21 cellular contexts compared by ENCODE assay signal in genomic region chr7:22712999-22713398, GRCh38. TPM values are rescaled to one million over a fixed set of nuclear protein-coding genes. Genes with fewer than 3 reads are reported as not detected.
DNase-seq lines count a peak whose midpoint lies in the region; ATAC-seq and TF ChIP-seq lines count a peak whose summit lies in the region.
"Had no signal": no experiment of that assay in that cellular context is flagged by ENCODE, and none has a peak within 500 bp of the region (broad histone marks: within the 10 kb centered on the region; RNA-seq: fewer than 3 reads in every experiment).

No MANE protein-coding gene starts in this region.

- no peak overlapping the region for H3K4me3 ChIP-seq in mucosa of descending colon
- H3K4me3 ChIP-seq: colonic mucosa had no signal

- no peaks in the 10 kb centered on the region for H3K36me3 ChIP-seq in mucosa of descending colon (ENCODE audit: low read depth)
- H3K36me3 ChIP-seq: brain microvascular endothelial cell, colonic mucosa had no signal

- DNase-seq in mucosa of descending colon (no peak), NCI-H2227 treated with DMSO at 0.1 percent for 48 hours (lab: John Stamatoyannopoulos, UW) (no peak), MV-4-11 (lab: John Stamatoyannopoulos, UW) (no peak), UCSD-AML1 (lab: John Stamatoyannopoulos, UW; ENCODE audit: unreplicated experiment) (no peak)
- DNase-seq: activated CD4-positive, alpha-beta T cell treated with anti-CD3 and anti-CD28 coated beads for 36 hours; activated CD8-positive, alpha-beta memory T cell treated with anti-CD3 and anti-CD28 coated beads, Interleukin-2, amount 10 ng/mL, durations not matched to agents 7 days and 5 days; brain microvascular endothelial cell; colonic mucosa; DND-41; KBM-7; NCI-H1092; NCI-H2029 treated with DMSO at 0.1 percent for 48 hours; NK-92 treated with Interleukin-12 subunit alpha and Interleukin-12 subunit beta, amount 100 ng/mL, for 24 hours; RPMI8226 had no signal

- no peaks in the 10 kb centered on the region for H3K4me1 ChIP-seq in mucosa of descending colon (ENCODE audit: low read depth)
- H3K4me1 ChIP-seq: colonic mucosa had no signal

- ATAC-seq in GM18907 (IDR thresholded peaks at IDR 0.05; ENCODE audit: unreplicated experiment) (peak; percentile 71), GM21717 (IDR thresholded peaks at IDR 0.05; ENCODE audit: unreplicated experiment) (peak; percentile 75), HG03521 (IDR thresholded peaks at IDR 0.05; ENCODE audit: unreplicated experiment) (peak; percentile 50), mucosa of descending colon (peak; percentile 22), GM18517 (IDR thresholded peaks at IDR 0.05; ENCODE audit: unreplicated experiment) (no peak)
- ATAC-seq: activated CD4-positive, alpha-beta T cell treated with anti-CD3 and anti-CD28 coated beads for 36 hours; activated CD8-positive, alpha-beta memory T cell treated with anti-CD3 and anti-CD28 coated beads, Interleukin-2, amount 10 ng/mL, durations not matched to agents 7 days and 5 days; activated T-helper 17 cell treated with anti-CD3 and anti-CD28 coated beads, Interleukin-2, amount 50 U/mL, for 72 hours; left lobe of liver; SK-N-SH treated with all-trans-retinoic acid at 6 μM for 48 hours had no signal

- no peaks in the 10 kb centered on the region for H3K9me3 ChIP-seq in mucosa of descending colon
- H3K9me3 ChIP-seq: colonic mucosa had no signal

- intact Hi-C loops in mucosa of descending colon (cut with DNase I, micrococcal nuclease) = no loop called here

- TF ChIP-seq CTCF in mucosa of descending colon (IDR thresholded peaks at IDR 0.05) = no peak

RNA-seq across cellular contexts. Expression of gene IL6, which starts 14.0 kb away (rescaled TPM):
- 1 to 10 TPM in 1 of 3 donors, under 1 TPM in 1, not detected in 1; 0.53 to 2.2 TPM for total RNA-seq in mucosa of descending colon
- total RNA-seq: left lobe of liver had no signal
